8 cellular contexts compared by ENCODE assay signal in the genomic region with DNA sequence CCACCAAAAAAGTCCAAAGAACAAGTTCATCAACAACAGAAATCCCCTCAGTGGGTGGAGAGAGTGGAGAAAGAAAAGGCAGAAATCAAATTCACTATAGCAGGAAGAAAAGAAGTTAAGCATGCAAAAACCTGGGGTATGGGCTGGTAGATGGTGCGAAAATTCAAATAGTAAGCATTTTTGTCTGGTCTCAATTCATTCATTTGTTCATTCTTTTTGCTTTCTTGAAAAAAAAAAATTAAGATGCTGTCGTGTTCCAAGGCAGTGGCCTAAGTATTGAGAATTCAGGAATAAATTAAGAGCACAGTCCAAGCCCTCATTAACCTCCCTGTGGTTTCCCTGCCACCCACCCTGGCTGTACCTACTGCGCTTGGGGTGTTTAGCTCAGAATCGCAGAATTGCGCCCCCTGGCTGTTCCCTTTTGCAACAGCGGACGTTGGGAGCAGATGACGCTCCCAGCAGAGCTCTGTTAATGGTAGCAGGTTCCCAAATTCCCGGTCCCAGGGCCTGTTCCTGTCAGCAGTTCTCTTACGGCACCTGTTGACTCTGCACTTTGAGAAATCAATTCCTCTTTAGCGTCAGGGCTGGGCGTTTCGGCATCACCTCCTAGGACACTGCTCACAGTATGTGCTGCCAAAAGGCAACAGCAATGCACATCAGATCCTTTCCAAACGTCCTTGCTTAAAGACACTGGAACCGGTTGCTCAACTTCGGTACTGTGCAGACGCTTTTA. TPM values are rescaled to one million over a fixed set of nuclear protein-coding genes. Genes with fewer than 3 reads are reported as not detected.
DNase-seq lines count a peak whose midpoint lies in the region; ATAC-seq and TF ChIP-seq lines count a peak whose summit lies in the region.

No MANE protein-coding gene starts in this region.

- no peaks in the 10 kb centered on the region for H3K27me3 Mint-ChIP-seq in progenitor cell of endocrine pancreas

- DNase-seq in SJCRH30 = peak; percentile 16 to 51
- no peak for DNase-seq in astrocyte of the spinal cord (ENCODE audit: low read depth, low spot score)
- DNase-seq in progenitor cell of endocrine pancreas (ENCODE audit: low spot score, unreplicated experiment) = no peak
- DNase-seq in NCI-H187 (lab: John Stamatoyannopoulos, UW) = no peak
- no peak for DNase-seq in GOT3 (lab: John Stamatoyannopoulos, UW)
- no peak for DNase-seq in SK-N-DZ (ENCODE audit: low spot score)
- no peak for DNase-seq in NCI-H1048 (lab: John Stamatoyannopoulos, UW)

- H3K4me1 ChIP-seq in SJCRH30 = no peaks in the 10 kb centered on the region

- peaks cover 3% of the 10 kb centered on the region for H3K9me3 Mint-ChIP-seq in progenitor cell of endocrine pancreas (ENCODE audit: low read depth)

- H3K27ac Mint-ChIP-seq in progenitor cell of endocrine pancreas = no peak overlapping the region

- peak; percentile 42 for ATAC-seq in GM18868 (IDR thresholded peaks at IDR 0.05; ENCODE audit: unreplicated experiment)

- H3K9me3 ChIP-seq in SJCRH30 (replicated peaks) = no peaks in the 10 kb centered on the region

- H3K36me3 ChIP-seq in SJCRH30 = no peaks in the 10 kb centered on the region

- in situ Hi-C loops in astrocyte of the spinal cord (cut with HindIII; ENCODE audit: low sequenced_read_pairs) = no loop called here

- no peak overlapping the region for H3K4me3 Mint-ChIP-seq in progenitor cell of endocrine pancreas (ENCODE audit: low read depth)

- no peak overlapping the region for H3K4me3 ChIP-seq in SJCRH30
- no peak overlapping the region for H3K4me3 ChIP-seq in astrocyte of the spinal cord (ENCODE audit: low read depth, low read length)

- no peaks in the 10 kb centered on the region for H3K27me3 ChIP-seq in SJCRH30

- H3K27ac ChIP-seq in SJCRH30 = no peak overlapping the region

- TF ChIP-seq CTCF in astrocyte of the spinal cord (IDR thresholded peaks at IDR 0.05; ENCODE audit: low read depth, low read length) (peak; percentile 34), progenitor cell of endocrine pancreas (IDR thresholded peaks at IDR 0.05; ENCODE audit: unreplicated experiment) (peak; percentile 55)

- no peaks in the 10 kb centered on the region for H3K36me3 Mint-ChIP-seq in progenitor cell of endocrine pancreas (ENCODE audit: insufficient read depth)

- H3K4me1 Mint-ChIP-seq in progenitor cell of endocrine pancreas (ENCODE audit: low read depth) = peaks cover 22% of the 10 kb centered on the region

RNA-seq across cellular contexts. Expression of a gene that starts 34.0 kb away (rescaled TPM):
- total RNA-seq in SJCRH30 (2014; rRNA removed; shearing (Covaris generic)) = 23.9 and 27.2 TPM in 2 replicates
- 36.4 and 41.5 TPM in 2 replicates for total RNA-seq in progenitor cell of endocrine pancreas
- polyA plus RNA-seq in SK-N-DZ (2014; cell fraction: cytosol; rRNA removed) = 9.8 and 12.1 TPM in 2 replicates
- 10.5 and 13.0 TPM in 2 replicates for polyA plus RNA-seq in SK-N-DZ (2014; cell fraction: nucleus; rRNA removed)

Comparison
In these comparisons a context has a peak if more than half of its experiments do, and no peak if none do; other contexts are left out.
1. DNase-seq: peak in SJCRH30 (2 of 2); none in astrocyte of the spinal cord (single experiment), progenitor cell of endocrine pancreas (single experiment), NCI-H187 (0 of 2), GOT3 (single experiment), SK-N-DZ (single experiment) and NCI-H1048 (single experiment).